Comparison of ENCODE assay signal across 1 cellular context in genomic region chr3:169769287-169770181, GRCh38.
TF ChIP-seq lines count a peak whose summit lies in the region.

Gene ACTRT3, minus strand, starts transcription at chr3:169769561. Its CDS starts 41 bp downstream, at chr3:169769520.

TF ChIP-seq in HEK293, 187 proteins besides CTCF, POLR2A, EP300 and RAD21 (continued from another document and continues in another):
- TF ChIP-seq ZBTB10 (tag by site-specific recombination; IDR thresholded peaks at IDR 0.05): peak; percentile 42; the same call in 1 of the 2 replicates
- TF ChIP-seq SP3 (tag by site-specific recombination; IDR thresholded peaks at IDR 0.05): peak; percentile 21; the same call in 1 of the 2 replicates
- peak; percentile 26; the same call in 1 of the 2 replicates for TF ChIP-seq KLF9 (tag by site-specific recombination; IDR thresholded peaks at IDR 0.05; ENCODE audit: low read depth)
- peak; percentile 48; the same call in 1 of the 2 replicates for TF ChIP-seq TRIM28 (IDR thresholded peaks at IDR 0.05; ENCODE audit: borderline replicate concordance, low read length)
- TF ChIP-seq ZNF423 (tag by site-specific recombination; IDR thresholded peaks at IDR 0.05): 0 out of 2 replicates have a peak, but pooled peaks have one; percentile 17
- no peak for TF ChIP-seq ZNF776 (tag by site-specific recombination; IDR thresholded peaks at IDR 0.05; ENCODE audit: borderline replicate concordance)
- TF ChIP-seq ZNF398 (tag by site-specific recombination; IDR thresholded peaks at IDR 0.05): no peak
- TF ChIP-seq ZNF768 (tag by site-specific recombination; IDR thresholded peaks at IDR 0.05): no peak
- TF ChIP-seq KLF8 (tag by site-specific recombination; IDR thresholded peaks at IDR 0.05): peak; percentile 55; the same call in 1 of the 2 replicates
- TF ChIP-seq ZBTB11 (tag by site-specific recombination; conservative IDR thresholded peaks at IDR 0.05; ENCODE audit: low read depth): peak; percentile 87
- TF ChIP-seq ZNF266 (tag by site-specific recombination; IDR thresholded peaks at IDR 0.05; ENCODE audit: low read depth): no peak
- TF ChIP-seq ZNF571 (tag by site-specific recombination; IDR thresholded peaks at IDR 0.05): no peak
- peak; percentile 89 for TF ChIP-seq GLIS1 (tag by site-specific recombination; IDR thresholded peaks at IDR 0.05)
- TF ChIP-seq GLIS2 (tag by site-specific recombination; IDR thresholded peaks at IDR 0.05): peak; percentile 98
- TF ChIP-seq ZNF518A (tag by site-specific recombination; conservative IDR thresholded peaks at IDR 0.05; ENCODE audit: low read depth): no peak
- 0 out of 2 replicates have a peak, but pooled peaks have one; percentile 30 for TF ChIP-seq KLF7 (tag by site-specific recombination; IDR thresholded peaks at IDR 0.05; ENCODE audit: borderline replicate concordance)
- no peak for TF ChIP-seq ZNF488 (tag by site-specific recombination; IDR thresholded peaks at IDR 0.05)
- no peak for TF ChIP-seq ZNF121 (tag by site-specific recombination; IDR thresholded peaks at IDR 0.05)
- TF ChIP-seq ZBTB7A (tag by site-specific recombination; IDR thresholded peaks at IDR 0.05; ENCODE audit: low read depth): 0 out of 2 replicates have a peak, but pooled peaks have one; percentile 69
- TF ChIP-seq ZBTB21 (tag by site-specific recombination; IDR thresholded peaks at IDR 0.05): no peak
- TF ChIP-seq ZSCAN5A (tag by site-specific recombination; IDR thresholded peaks at IDR 0.05): 0 out of 2 replicates have a peak, but pooled peaks have one; percentile 34
- no peak for TF ChIP-seq ZNF362 (tag by site-specific recombination; IDR thresholded peaks at IDR 0.05)
- 0 out of 2 replicates have a peak, but pooled peaks have one; percentile 25 for TF ChIP-seq EGR2 (tag by site-specific recombination; IDR thresholded peaks at IDR 0.05; ENCODE audit: low read depth)
- peak; percentile 71; the same call in 1 of the 2 replicates for TF ChIP-seq ZNF561 (tag by site-specific recombination; IDR thresholded peaks at IDR 0.05; ENCODE audit: borderline replicate concordance)
- TF ChIP-seq RBAK (tag by site-specific recombination; IDR thresholded peaks at IDR 0.05): no peak
- TF ChIP-seq ZIC2 (tag by site-specific recombination; IDR thresholded peaks at IDR 0.05): peak; percentile 65
- TF ChIP-seq SP2 (tag by site-specific recombination; IDR thresholded peaks at IDR 0.05): peak; percentile 36; the same call in 1 of the 2 replicates
- no peak for TF ChIP-seq SALL2 (tag by site-specific recombination; IDR thresholded peaks at IDR 0.05; ENCODE audit: borderline replicate concordance)
- TF ChIP-seq IKZF3 (tag by site-specific recombination; IDR thresholded peaks at IDR 0.05): peak; percentile 89
- TF ChIP-seq ZBTB6 (tag by site-specific recombination; IDR thresholded peaks at IDR 0.05): peak; percentile 62; the same call in 1 of the 2 replicates
- peak; percentile 72 for TF ChIP-seq ZBTB26 (tag by site-specific recombination; optimal IDR thresholded peaks at IDR 0.05)
- TF ChIP-seq ZNF664 (tag by site-specific recombination; IDR thresholded peaks at IDR 0.05): peak; percentile 88
- TF ChIP-seq KLF1 (tag by site-specific recombination; IDR thresholded peaks at IDR 0.05): peak; percentile 30; the same call in 1 of the 2 replicates
- TF ChIP-seq ZNF600 (tag by site-specific recombination; IDR thresholded peaks at IDR 0.05): peak; percentile 82
- TF ChIP-seq ZEB2 (tag by site-specific recombination; IDR thresholded peaks at IDR 0.05): peak; percentile 80
- 0 out of 2 replicates have a peak, but pooled peaks have one; percentile 48 for TF ChIP-seq ZNF2 (tag by site-specific recombination; IDR thresholded peaks at IDR 0.05)
- TF ChIP-seq ZNF610 (tag by site-specific recombination; IDR thresholded peaks at IDR 0.05; ENCODE audit: borderline replicate concordance): peak; percentile 59; the same call in 1 of the 2 replicates
